In the genomic region with DNA sequence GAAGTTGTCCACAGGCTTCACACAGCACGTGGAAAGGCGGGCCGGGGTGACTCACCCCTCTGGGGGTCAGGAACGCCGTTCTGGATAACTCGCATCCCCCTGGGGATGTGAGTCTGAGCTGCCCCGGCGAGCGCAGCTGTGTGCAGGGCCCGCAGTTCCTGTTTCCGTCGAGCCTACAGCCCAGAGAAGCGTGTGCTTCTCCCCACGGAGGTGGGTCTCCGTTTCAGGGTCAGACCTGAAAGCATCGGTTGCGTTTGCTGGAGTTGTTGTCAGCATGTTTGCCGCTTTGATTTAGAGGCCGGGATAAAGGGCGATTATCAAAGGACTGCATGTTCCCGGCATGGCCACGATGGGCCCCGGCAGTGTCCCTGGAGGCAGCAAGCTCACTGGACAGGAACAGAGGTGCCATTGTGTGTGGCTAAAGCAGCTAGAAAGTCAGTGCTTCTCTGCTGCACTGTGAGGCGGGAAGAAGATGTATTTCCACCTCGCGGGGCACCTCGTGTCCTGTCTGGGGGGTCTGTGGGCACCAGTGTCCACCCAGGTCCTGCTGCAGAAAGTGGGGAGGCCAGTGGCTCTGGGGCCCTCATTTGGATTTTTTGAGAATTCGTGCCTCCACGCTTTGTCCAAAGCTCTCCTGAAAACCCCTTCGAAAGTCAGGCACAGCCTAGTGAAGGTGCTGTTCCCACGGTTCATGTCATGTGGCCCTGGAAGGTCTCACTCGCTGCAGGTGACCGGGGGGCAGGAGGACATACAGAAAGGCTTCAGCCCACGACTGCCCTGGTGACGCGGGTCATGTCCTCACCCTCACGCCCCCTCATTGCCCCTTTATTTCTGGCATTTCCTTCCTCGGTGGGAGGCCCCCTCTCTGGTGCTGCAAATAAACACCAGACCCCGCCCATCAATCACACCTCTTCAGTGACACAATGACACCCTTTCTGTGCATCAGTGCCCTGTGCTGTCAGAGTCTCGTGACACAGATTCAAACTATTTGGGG, we compare ENCODE assay signal across 8 cellular contexts. TPM values are rescaled to one million over a fixed set of nuclear protein-coding genes. Genes with fewer than 3 reads are reported as not detected.
A peak's percentile ranks its signal among the peaks of the same experiment; 100 is the strongest.
DNase-seq lines count a peak whose midpoint lies in the region; ATAC-seq, FAIRE-seq and TF ChIP-seq lines count a peak whose summit lies in the region.

No MANE protein-coding gene starts in this region.

- H2BK5ac ChIP-seq in mesendoderm (ENCODE audit: low read length) = no peak overlapping the region

- no peaks in the 10 kb centered on the region for H3K27me3 ChIP-seq in mesendoderm (ENCODE audit: insufficient read depth, low read length, poor library complexity)

- in situ Hi-C loops in astrocyte of the spinal cord (cut with HindIII; ENCODE audit: low sequenced_read_pairs) = no loop called here

- no peaks in the 10 kb centered on the region for H3K36me3 ChIP-seq in mesendoderm (ENCODE audit: control insufficient read depth, insufficient read depth, low read length)

- no peak overlapping the region for H3K18ac ChIP-seq in mesendoderm (ENCODE audit: low read length)

- no peak overlapping the region for H3K4ac ChIP-seq in mesendoderm (ENCODE audit: low read depth, low read length)

- no peak overlapping the region for H3K9ac ChIP-seq in mesendoderm (ENCODE audit: low read length)

- no peak overlapping the region for H3K23ac ChIP-seq in mesendoderm (ENCODE audit: low read length)

- H2AK5ac ChIP-seq in mesendoderm (ENCODE audit: low read length) = no peak overlapping the region

- no peak overlapping the region for H3K27ac ChIP-seq in mesendoderm (ENCODE audit: low read depth, low read length)

- H3K79me1 ChIP-seq in mesendoderm (ENCODE audit: low read length) = no peaks in the 10 kb centered on the region

- peak; percentile 97 for FAIRE-seq in GM19239 (lab: Jason Lieb, UNC)
- FAIRE-seq in H54 (lab: Jason Lieb, UNC) = no peak

- ATAC-seq in HG03139 (IDR thresholded peaks at IDR 0.05; ENCODE audit: unreplicated experiment) = peak; percentile 81

- DNase-seq in Ammon's horn (ENCODE audit: low spot score) (peak; percentile 86), GM19239 (ENCODE audit: insufficient read length, low spot score) (peak; percentile 80), astrocyte of the spinal cord (ENCODE audit: low read depth, low spot score) (peak; percentile 43), mesendoderm (peak; percentile 40), ureter (ENCODE audit: low spot score) (no peak), NCI-H748 (lab: John Stamatoyannopoulos, UW; ENCODE audit: unreplicated experiment) (no peak), H54 (ENCODE audit: insufficient read length, low spot score) (no peak)

- no peak overlapping the region for H3K4me2 ChIP-seq in mesendoderm (ENCODE audit: low read length)

- no peaks in the 10 kb centered on the region for H3K4me1 ChIP-seq in mesendoderm (ENCODE audit: control insufficient read depth, low read depth, low read length)

- H3K79me2 ChIP-seq in mesendoderm (ENCODE audit: control insufficient read depth, insufficient read depth, low read length) = no peaks in the 10 kb centered on the region

- peak overlapping the region; percentile 30 for H3K56ac ChIP-seq in mesendoderm (ENCODE audit: low read length)

- no peak overlapping the region for H3K4me3 ChIP-seq in astrocyte of the spinal cord (ENCODE audit: low read depth, low read length)
- H3K4me3 ChIP-seq in mesendoderm (ENCODE audit: low read length) = no peak overlapping the region

- WGBS in mesendoderm (ENCODE audit: extremely low coverage, insufficient coverage, low lambda C conversion rate) = no CpG with 5 or more reads among the region's 40 CpGs

- no peak overlapping the region for H2BK15ac ChIP-seq in mesendoderm (replicated peaks; ENCODE audit: low read depth)

- H4K8ac ChIP-seq in mesendoderm (ENCODE audit: low read depth, low read length) = no peak overlapping the region

- TF ChIP-seq CTCF in astrocyte of the spinal cord (IDR thresholded peaks at IDR 0.05; ENCODE audit: low read depth, low read length) = no peak

- H4K5ac ChIP-seq in mesendoderm (ENCODE audit: low read length) = no peak overlapping the region

- TF ChIP-seq POLR2A in H54 (IDR thresholded peaks at IDR 0.05; ENCODE audit: low read depth, low read length) = no peak

- no peak overlapping the region for H2BK120ac ChIP-seq in mesendoderm (ENCODE audit: low read depth, low read length)

RNA-seq across cellular contexts. Expression of a gene that starts 27.4 kb away (rescaled TPM):
- polyA plus RNA-seq in mesendoderm (2013, experiment 1 of 2) = 276 TPM
- polyA plus RNA-seq in mesendoderm (2013, experiment 2 of 2) = 274 TPM
- 193 TPM for total RNA-seq in ureter

RNA-seq across cellular contexts. Expression of a gene that starts 49.1 kb away (rescaled TPM):
- polyA plus RNA-seq in mesendoderm (2013, experiment 1 of 2) = 3.2 TPM
- 3.1 TPM for polyA plus RNA-seq in mesendoderm (2013, experiment 2 of 2)
- 10.2 TPM for total RNA-seq in ureter

RNA-seq across cellular contexts. Expression of a gene that starts 49.4 kb away (rescaled TPM):
- 16.0 TPM for polyA plus RNA-seq in mesendoderm (2013, experiment 1 of 2)
- polyA plus RNA-seq in mesendoderm (2013, experiment 2 of 2) = 16.8 TPM
- 70.8 TPM for total RNA-seq in ureter

Comparison
In these comparisons a context has a peak if more than half of its experiments do, and no peak if none do; other contexts are left out.
1. DNase-seq: peak in Ammon's horn (single experiment), GM19239 (single experiment), astrocyte of the spinal cord (single experiment) and mesendoderm (single experiment); none in ureter (single experiment), NCI-H748 (single experiment) and H54 (single experiment).